In the genomic region with DNA sequence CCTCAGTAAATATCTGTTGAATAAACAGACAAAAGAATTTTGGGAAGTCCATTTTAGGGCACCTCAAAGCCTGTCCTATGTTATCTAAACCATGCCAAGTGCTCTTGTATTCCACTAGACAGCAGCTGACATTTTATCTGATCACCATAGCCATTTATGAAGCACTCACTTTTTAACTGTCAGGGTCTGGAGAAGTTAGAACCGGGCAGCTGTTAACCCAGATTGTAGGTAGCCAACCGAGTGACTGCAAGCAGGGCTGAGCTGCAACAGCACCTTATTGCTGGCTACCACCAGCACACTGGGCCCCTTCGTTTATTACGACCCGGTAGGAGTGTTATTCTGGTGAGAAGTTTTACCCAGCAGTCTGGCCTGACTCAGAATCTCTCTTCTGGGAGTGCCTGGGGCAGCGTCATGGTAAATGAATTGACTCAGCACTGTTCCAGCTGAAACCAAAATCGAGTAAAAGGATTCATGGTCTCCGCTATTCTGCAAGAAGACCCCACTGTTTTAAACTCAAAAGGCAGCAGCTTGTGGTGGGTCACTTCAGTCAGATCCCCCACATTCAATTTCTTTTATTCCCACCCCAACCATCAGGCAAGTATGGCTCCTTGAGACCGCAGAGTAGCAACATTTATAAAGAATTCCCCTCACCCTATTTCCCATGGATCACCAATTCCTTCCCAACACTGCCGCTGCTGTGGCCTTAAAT, we compare ENCODE assay signal across 8 cellular contexts. TPM values are rescaled to one million over a fixed set of nuclear protein-coding genes. Genes with fewer than 3 reads are reported as not detected.
A peak's percentile ranks its signal among the peaks of the same experiment; 100 is the strongest.
DNase-seq lines count a peak whose midpoint lies in the region; ATAC-seq and TF ChIP-seq lines count a peak whose summit lies in the region.

No MANE protein-coding gene starts in this region.

- CTCF ChIA-PET in activated naive CD4-positive, alpha-beta T cell treated with anti-CD3 and anti-CD28 coated beads for 36 hours (lab: Charles Lee) = interaction anchor here (0.6 to 2.6 kb wide), 5 partner anchors 41 to 182 kb away, joined by 3 to 10 read pairs (median 5); no protein-coding TSS in a partner anchor

- H3K27me3 ChIP-seq in HUES64 (ENCODE audit: insufficient read depth, low read length) = no peaks in the 10 kb centered on the region

- H3K4me3 Mint-ChIP-seq in activated naive CD4-positive, alpha-beta T cell treated with anti-CD3 and anti-CD28 coated beads for 36 hours = peak overlapping the region; percentile 89
- H3K4me3 Mint-ChIP-seq in immature natural killer cell = peak overlapping the region; percentile 93 to 100 (median 98)

- ATAC-seq in HG02840 (IDR thresholded peaks at IDR 0.05; ENCODE audit: low FRiP score, unreplicated experiment) = no peak

- H3K4me1 Mint-ChIP-seq in activated naive CD4-positive, alpha-beta T cell treated with anti-CD3 and anti-CD28 coated beads for 36 hours (ENCODE audit: low read depth) = peaks cover 78% of the 10 kb centered on the region
- H3K4me1 Mint-ChIP-seq in immature natural killer cell = peaks cover 91 to 96% of the 10 kb centered on the region in 2 donors

- WGBS in HUES64 = 70% methylated on average over 10 of the region's 10 CpGs

- H3K27ac Mint-ChIP-seq in activated naive CD4-positive, alpha-beta T cell treated with anti-CD3 and anti-CD28 coated beads for 36 hours = peak overlapping the region; percentile 92
- peak overlapping the region; percentile 98 to 100 (median 100) for H3K27ac Mint-ChIP-seq in immature natural killer cell

- no peaks in the 10 kb centered on the region for H3K9me3 ChIP-seq in HUES64 (ENCODE audit: insufficient read depth, low read depth, low read length)

- no peaks in the 10 kb centered on the region for H3K27me3 Mint-ChIP-seq in activated naive CD4-positive, alpha-beta T cell treated with anti-CD3 and anti-CD28 coated beads for 36 hours (ENCODE audit: low read depth)
- peaks cover 8 to 32% (median 26%) of the 10 kb centered on the region in 3 donors for H3K27me3 Mint-ChIP-seq in immature natural killer cell (ENCODE audit: low read depth in 3 of 3)

- peak; percentile 64 for DNase-seq in activated naive CD4-positive, alpha-beta T cell treated with anti-CD3 and anti-CD28 coated beads for 36 hours
- DNase-seq in immature natural killer cell (peak in 1 of 3 donors; percentile 27), DMS79 (lab: John Stamatoyannopoulos, UW) (no peak), mucosa of gallbladder (ENCODE audit: low spot score) (no peak)
- DNase-seq in stimulated activated CD4-positive, alpha-beta T cell treated with anti-CD3 and anti-CD28 coated beads, TNF-alpha, amount 100 ng/mL, for 48 hours (ENCODE audit: low read depth in 3 of 3) = peak; percentile 25 to 43 (median 35)

- peaks cover 6% of the 10 kb centered on the region; the same call in 1 of the 2 replicates for H3K36me3 ChIP-seq in HUES64 (ENCODE audit: insufficient read depth, low read length)

- no peak for TF ChIP-seq CTCF in 22Rv1 (IDR thresholded peaks at IDR 0.05)

- H3K9me3 Mint-ChIP-seq in activated naive CD4-positive, alpha-beta T cell treated with anti-CD3 and anti-CD28 coated beads for 36 hours = no peaks in the 10 kb centered on the region
- no peaks in the 10 kb centered on the region for H3K9me3 Mint-ChIP-seq in immature natural killer cell

- intact Hi-C loops in activated naive CD4-positive, alpha-beta T cell treated with anti-CD3 and anti-CD28 coated beads for 36 hours (cut with micrococcal nuclease) = loop anchor here (2.0 to 10.0 kb wide), 4 partner anchors 26 to 624 kb away; a partner anchor contains a TSS

- H3K9ac ChIP-seq in HUES64 (ENCODE audit: low read depth, low read length) = no peak overlapping the region

- H3K27ac ChIP-seq in 22Rv1 = 0 out of 2 replicates have a peak overlapping the region, but pooled peaks have one; percentile 29
- no peak overlapping the region for H3K27ac ChIP-seq in HUES64 (ENCODE audit: low read depth, low read length)

- peak overlapping the region; percentile 93 for H3K4me3 ChIP-seq in HUES64 (ENCODE audit: low read length)

- H3K36me3 Mint-ChIP-seq in activated naive CD4-positive, alpha-beta T cell treated with anti-CD3 and anti-CD28 coated beads for 36 hours (ENCODE audit: low read depth) = peaks cover 23% of the 10 kb centered on the region
- H3K36me3 Mint-ChIP-seq in immature natural killer cell = peaks cover 0 to 6% (median 5%) of the 10 kb centered on the region in 3 donors

- H3K4me1 ChIP-seq in HUES64 (ENCODE audit: insufficient read depth, low read length) = peaks cover 19% of the 10 kb centered on the region; the same call in 1 of the 2 replicates

RNA-seq across cellular contexts. Expression of a gene that starts 1.7 kb away (rescaled TPM):
- 138 TPM for polyA plus RNA-seq in HUES64 (2013, experiment 1 of 2)
- 169 TPM for polyA plus RNA-seq in HUES64 (2013, experiment 2 of 2)
- 100 to 1,000 TPM; 124 to 137 TPM for total RNA-seq in activated naive CD4-positive, alpha-beta T cell treated with anti-CD3 and anti-CD28 coated beads for 36 hours
- polyA plus RNA-seq in immature natural killer cell = 100 to 1,000 TPM; 112 to 189 (median 185) TPM
- 82.6 TPM for total RNA-seq in mucosa of gallbladder

RNA-seq across cellular contexts. Expression of a gene that starts 42.2 kb away (rescaled TPM):
- polyA plus RNA-seq in HUES64 (2013, experiment 1 of 2) = 27.6 TPM
- polyA plus RNA-seq in HUES64 (2013, experiment 2 of 2) = 33.6 TPM
- 10 to 100 TPM; 10.4 to 11.2 TPM for total RNA-seq in activated naive CD4-positive, alpha-beta T cell treated with anti-CD3 and anti-CD28 coated beads for 36 hours
- polyA plus RNA-seq in immature natural killer cell = 10 to 100 TPM; 15.2 to 33.5 (median 19.7) TPM
- total RNA-seq in mucosa of gallbladder = 28.6 TPM

Comparison
In these comparisons a context has a peak if more than half of its experiments do, and no peak if none do; other contexts are left out.
1. DNase-seq: peak in activated naive CD4-positive, alpha-beta T cell treated with anti-CD3 and anti-CD28 coated beads for 36 hours (single experiment) and stimulated activated CD4-positive, alpha-beta T cell treated with anti-CD3 and anti-CD28 coated beads, TNF-alpha, amount 100 ng/mL, for 48 hours (3 of 3); none in DMS79 (single experiment) and mucosa of gallbladder (single experiment).